In the genomic region with DNA sequence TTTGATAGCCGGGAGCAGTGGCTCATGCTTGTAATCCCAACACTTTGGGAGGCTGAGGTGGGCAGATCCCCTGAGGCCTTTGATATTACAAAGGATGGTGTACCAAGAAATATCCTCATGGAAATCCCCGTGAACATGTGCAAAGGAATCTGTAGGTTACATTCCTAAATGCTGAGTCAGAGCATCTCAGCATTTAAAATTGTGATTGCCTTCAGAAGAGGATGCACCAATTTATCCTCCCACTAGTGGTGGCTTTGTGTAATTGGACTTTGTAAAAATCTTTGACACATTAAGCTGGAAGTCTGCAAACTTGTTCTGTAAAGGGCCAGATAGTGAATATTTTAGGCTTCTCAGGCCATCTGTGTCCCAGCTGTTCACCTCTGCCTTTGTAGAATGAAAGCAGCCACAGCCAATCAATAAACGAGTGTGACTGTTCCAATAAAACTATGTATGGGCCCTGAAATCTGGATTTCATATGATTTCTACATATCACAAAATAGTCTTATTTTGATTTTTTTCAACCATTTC, we compare ENCODE assay signal across 8 cellular contexts. TPM values are rescaled to one million over a fixed set of nuclear protein-coding genes. Genes with fewer than 3 reads are reported as not detected.
DNase-seq lines count a peak whose midpoint lies in the region; ATAC-seq and TF ChIP-seq lines count a peak whose summit lies in the region.

No MANE protein-coding gene starts in this region.

- no peak overlapping the region for H3K9ac ChIP-seq in parathyroid adenoma

- no peak overlapping the region for H3K4me2 ChIP-seq in parathyroid adenoma (ENCODE audit: low read length)

- peaks cover 3% of the 10 kb centered on the region for H3K79me2 ChIP-seq in parathyroid adenoma

- H3K4me3 ChIP-seq in BJ (ENCODE audit: low read depth, low read length) (no peak overlapping the region), fibroblast of villous mesenchyme (ENCODE audit: low read depth, low read length) (no peak overlapping the region), parathyroid adenoma (ENCODE audit: low read depth, low read length) (no peak overlapping the region)

- POLR2A ChIA-PET in BJ (lab: Charles Lee): no interaction called here

- H3K27ac ChIP-seq in parathyroid adenoma: no peak overlapping the region

- no peaks in the 10 kb centered on the region for H3K9me3 ChIP-seq in parathyroid adenoma (ENCODE audit: control insufficient read depth, low read length)

- H3K36me3 ChIP-seq in BJ (ENCODE audit: control insufficient read depth, insufficient read depth, low read length) (peaks cover under 1% of the 10 kb centered on the region), parathyroid adenoma (ENCODE audit: control insufficient read depth, insufficient read depth, low read length) (no peaks in the 10 kb centered on the region)

- CTCF ChIA-PET in BJ (lab: Yijun Ruan, JAX): interaction anchor here (0.9 to 2.4 kb wide), 5 partner anchors 10 to 40 kb away, joined by 3 to 10 read pairs (median 4); a partner anchor contains a TSS

- H3K27me3 ChIP-seq in BJ (ENCODE audit: control insufficient read depth, insufficient read depth, low read length) (no peaks in the 10 kb centered on the region), parathyroid adenoma (ENCODE audit: control insufficient read depth, insufficient read depth, low read length) (no peaks in the 10 kb centered on the region)

- no peak for TF ChIP-seq POLR2A in GM18505 (IDR thresholded peaks at IDR 0.05; ENCODE audit: borderline replicate concordance, extremely low read depth, insufficient read depth, insufficient read length)

- ATAC-seq in GM18505 (IDR thresholded peaks at IDR 0.05; ENCODE audit: unreplicated experiment): peak; percentile 66
- no peak for ATAC-seq in GM21447 (IDR thresholded peaks at IDR 0.05; ENCODE audit: unreplicated experiment)
- no peak for ATAC-seq in GM19467 (IDR thresholded peaks at IDR 0.05; ENCODE audit: unreplicated experiment)

- DNase-seq in BJ (ENCODE audit: low read depth) (peak; percentile 59), HS-27A (ENCODE audit: low read depth) (peak; percentile 65), T1000 (lab: John Stamatoyannopoulos, UW) (peak; percentile 83), fibroblast of villous mesenchyme (ENCODE audit: low read depth) (peak; percentile 84)

- no peaks in the 10 kb centered on the region for H3K4me1 ChIP-seq in parathyroid adenoma

- TF ChIP-seq CTCF in BJ (IDR thresholded peaks at IDR 0.05; ENCODE audit: insufficient read depth, low read depth, low read length): peak; percentile 66
- TF ChIP-seq CTCF in fibroblast of villous mesenchyme (IDR thresholded peaks at IDR 0.05; ENCODE audit: insufficient read depth, low read depth, low read length): peak; percentile 69
- peak; percentile 58 for TF ChIP-seq CTCF in parathyroid adenoma (IDR thresholded peaks at IDR 0.05)

- no peak overlapping the region for H2AFZ ChIP-seq in parathyroid adenoma

RNA-seq across cellular contexts. Expression of a gene that starts 11.8 kb away (rescaled TPM):
- polyA plus RNA-seq in BJ (2011; rRNA removed): 52.4 and 89.4 TPM in 2 replicates
- 14.8 and 21.4 TPM in 2 replicates for polyA minus RNA-seq in BJ (2011; rRNA and poly(A)+ RNA removed)
- 62.8 and 79.0 TPM in 2 replicates for total RNA-seq in fibroblast of villous mesenchyme

RNA-seq across cellular contexts. Expression of a gene that starts 36.5 kb away (rescaled TPM):
- 210 and 226 TPM in 2 replicates for polyA plus RNA-seq in BJ (2011; rRNA removed)
- 37.5 and 45.8 TPM in 2 replicates for polyA minus RNA-seq in BJ (2011; rRNA and poly(A)+ RNA removed)
- total RNA-seq in fibroblast of villous mesenchyme: 120 and 142 TPM in 2 replicates
